ENCODE assay signal across 12 cellular contexts in the genomic region with DNA sequence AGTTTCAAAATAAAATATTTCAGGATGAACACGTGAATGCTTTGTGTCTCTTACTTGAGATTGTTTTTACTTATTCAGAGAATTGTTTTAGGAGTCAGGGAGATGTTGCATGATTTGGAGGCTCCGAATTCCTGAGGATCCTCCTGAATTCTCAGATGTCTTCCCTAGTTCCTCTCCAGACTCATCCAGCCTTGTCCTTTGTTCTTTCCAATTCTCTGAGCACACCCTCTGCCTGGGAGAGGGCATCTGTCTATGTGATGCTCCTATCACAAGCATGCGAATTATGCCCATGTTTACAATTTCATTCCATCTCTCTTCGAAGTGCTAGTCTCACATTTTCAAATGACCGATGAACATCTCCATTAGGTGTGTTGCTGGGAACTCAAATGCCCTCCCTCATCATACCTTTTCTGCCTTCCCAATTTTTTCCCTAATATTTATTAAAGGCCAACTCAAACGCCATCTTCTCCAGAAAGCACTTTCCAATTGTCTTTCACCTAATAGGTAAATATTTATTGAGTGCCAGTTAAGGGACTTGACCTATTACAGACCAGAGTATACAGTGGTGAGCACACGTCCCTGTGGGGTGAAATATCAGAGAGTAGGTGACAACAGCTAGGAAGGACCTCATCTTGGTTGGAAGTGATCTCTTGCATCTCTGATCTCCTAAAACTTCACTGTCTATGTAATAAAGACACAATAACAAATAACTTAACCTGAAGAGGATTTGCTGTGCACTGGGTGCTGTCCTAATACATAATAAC.
DNase-seq lines count a peak whose midpoint lies in the region; TF ChIP-seq lines count a peak whose summit lies in the region.
"Had no signal": no experiment of that assay in that cellular context is flagged by ENCODE, and none has a peak within 500 bp of the region (broad histone marks: within the 10 kb centered on the region; RNA-seq: fewer than 3 reads in every experiment).

No MANE protein-coding gene starts in this region.

- DNase-seq in NCI-H510A treated with DMSO at 0.1 percent for 48 hours (lab: John Stamatoyannopoulos, UW) = peak; percentile 43
- no peak for DNase-seq in NCI-H510A (lab: John Stamatoyannopoulos, UW)
- peak; percentile 29 for DNase-seq in endodermal cell
- DNase-seq in myocyte (ENCODE audit: low read depth) = peak; percentile 43
- DNase-seq in NCI-H2171 treated with DMSO at 0.1 percent for 48 hours (lab: John Stamatoyannopoulos, UW) = no peak
- no peak for DNase-seq in AG20443 (ENCODE audit: low spot score)
- no peak for DNase-seq in HUDEP-2 (lab: John Stamatoyannopoulos, UW; ENCODE audit: unreplicated experiment in 76 of 76)
- no peak for DNase-seq in NCI-H128 (lab: John Stamatoyannopoulos, UW; ENCODE audit: unreplicated experiment)
- DNase-seq: DMS79 treated with DMSO at 0.1 percent for 48 hours, GDM1 had no signal

- no peaks in the 10 kb centered on the region for H3K4me1 ChIP-seq in endodermal cell (ENCODE audit: control insufficient read depth, insufficient read depth, low read length)
- H3K4me1 ChIP-seq: HAP-1 had no signal

- no peak overlapping the region for H3K4me3 Mint-ChIP-seq in endodermal cell

- TF ChIP-seq CTCF in endodermal cell (conservative IDR thresholded peaks at IDR 0.05) = no peak

- H3K9ac ChIP-seq in endodermal cell (ENCODE audit: extremely low read depth, low read length, poor library complexity, severe bottlenecking) = no peak overlapping the region

- no peaks in the 10 kb centered on the region for H3K27me3 Mint-ChIP-seq in endodermal cell (ENCODE audit: insufficient read depth)

- 86 to 94% methylated on average over 4 to 7 of the region's 7 CpGs for WGBS in endodermal cell (ENCODE audit: insufficient coverage in 1 of 2, insufficient read length in 1 of 2), 2 experiments

- no peaks in the 10 kb centered on the region for H3K9me3 Mint-ChIP-seq in endodermal cell

- no peaks in the 10 kb centered on the region for H3K36me3 Mint-ChIP-seq in endodermal cell (ENCODE audit: low read depth)

- H3K9me3 ChIP-seq in endodermal cell (ENCODE audit: control insufficient read depth, low read length) = no peaks in the 10 kb centered on the region
- H3K9me3 ChIP-seq: HAP-1 had no signal

- H3K36me3 ChIP-seq in endodermal cell (ENCODE audit: control insufficient read depth, insufficient read depth, low read length) = no peaks in the 10 kb centered on the region
- H3K36me3 ChIP-seq: HAP-1 had no signal

- H3K4me3 ChIP-seq in endodermal cell (ENCODE audit: low read length) = no peak overlapping the region
- H3K4me3 ChIP-seq: HAP-1, K562 had no signal

- H3K27ac ChIP-seq in endodermal cell (ENCODE audit: low read depth, low read length) = no peak overlapping the region

- no peaks in the 10 kb centered on the region for H3K27me3 ChIP-seq in endodermal cell (ENCODE audit: control insufficient read depth, insufficient read depth, low read length, poor library complexity, severe bottlenecking)

- no peaks in the 10 kb centered on the region for H3K4me1 Mint-ChIP-seq in endodermal cell

- no peak overlapping the region for H3K27ac Mint-ChIP-seq in endodermal cell

Comparison
In these comparisons a context has a peak if more than half of its experiments do, and no peak if none do; other contexts are left out.
1. DNase-seq: peak in NCI-H510A treated with DMSO at 0.1 percent for 48 hours (single experiment), endodermal cell (single experiment) and myocyte (single experiment); none in NCI-H510A (single experiment), NCI-H2171 treated with DMSO at 0.1 percent for 48 hours (single experiment), AG20443 (single experiment), HUDEP-2 (0 of 76) and NCI-H128 (single experiment).